1 cellular context compared by ENCODE assay signal in the genomic region with DNA sequence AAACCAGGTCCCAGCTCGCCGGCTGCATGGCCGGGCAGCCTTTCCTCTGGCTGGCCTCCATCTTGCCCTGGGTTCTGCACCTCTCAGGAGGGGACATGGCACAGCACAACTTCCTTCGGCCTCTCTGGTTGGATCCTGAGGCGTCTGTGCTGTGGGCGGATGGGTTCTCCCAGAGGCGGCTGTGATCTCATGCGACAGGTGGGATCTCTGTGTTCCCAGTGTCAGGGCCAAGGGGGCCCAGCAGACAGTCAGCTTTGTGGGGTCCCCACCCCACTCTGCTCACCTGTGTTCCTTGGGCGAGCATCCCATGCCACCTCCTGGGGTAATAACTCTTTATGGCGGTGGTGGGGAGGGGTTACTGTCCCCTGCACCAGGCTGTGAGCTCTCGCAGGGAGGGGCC.
TF ChIP-seq lines count a peak whose summit lies in the region.

No MANE protein-coding gene starts in this region.

TF ChIP-seq in SK-N-SH treated with all-trans-retinoic acid at 6 μM for 48 hours, 23 proteins besides CTCF, POLR2A, EP300 and RAD21 (continued from another document):
- no peak for TF ChIP-seq CREB5 (CRISPR knock-in tag; IDR thresholded peaks at IDR 0.05; ENCODE audit: low read depth)
- no peak for TF ChIP-seq TOX (CRISPR knock-in tag; IDR thresholded peaks at IDR 0.05; ENCODE audit: borderline replicate concordance)
- TF ChIP-seq CSRNP3 (CRISPR knock-in tag; IDR thresholded peaks at IDR 0.05) = no peak
- TF ChIP-seq ZC3H10 (CRISPR knock-in tag; IDR thresholded peaks at IDR 0.05) = no peak
